ENCODE assay signal across 14 cellular contexts in the genomic region with DNA sequence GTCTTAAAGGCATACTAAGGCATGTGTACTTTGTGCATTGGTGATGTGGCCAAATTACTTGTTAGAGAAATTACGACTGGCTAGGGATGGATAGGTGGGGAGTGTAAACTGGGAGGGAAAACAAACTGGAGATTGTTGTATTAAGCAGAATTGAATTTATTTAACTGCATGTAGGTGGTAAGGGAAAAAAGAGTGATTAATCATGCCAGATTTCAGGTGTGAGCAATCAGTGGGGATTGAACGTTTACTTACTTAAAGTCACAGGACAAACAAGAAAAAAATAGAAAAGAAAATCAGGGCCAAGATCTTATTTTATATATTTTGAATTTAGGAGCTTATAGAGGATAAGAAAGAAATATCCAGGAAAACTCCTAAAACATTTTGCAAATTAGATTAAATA.
DNase-seq lines count a peak whose midpoint lies in the region; FAIRE-seq and TF ChIP-seq lines count a peak whose summit lies in the region.
"Had no signal": no experiment of that assay in that cellular context is flagged by ENCODE, and none has a peak within 500 bp of the region (broad histone marks: within the 10 kb centered on the region; RNA-seq: fewer than 3 reads in every experiment).

No MANE protein-coding gene starts in this region.

- TF ChIP-seq CTCF in 22Rv1 (IDR thresholded peaks at IDR 0.05): no peak
- no peak for TF ChIP-seq CTCF in HFFc6 (IDR thresholded peaks at IDR 0.05)

- peak overlapping the region; percentile 8; the same call in 1 of the 2 replicates for H3K27ac Mint-ChIP-seq in HFFc6
- H3K27ac Mint-ChIP-seq: B cell; CD4-positive, alpha-beta T cell had no signal

- peaks cover 49% of the 10 kb centered on the region for H3K4me1 Mint-ChIP-seq in HFFc6 (ENCODE audit: low read depth)
- H3K4me1 Mint-ChIP-seq: B cell had no signal

- H3K4me3 Mint-ChIP-seq in HFFc6: no peak overlapping the region; the same call in 1 of the 2 replicates
- H3K4me3 Mint-ChIP-seq: B cell; CD4-positive, alpha-beta T cell had no signal

- peaks cover 21% of the 10 kb centered on the region for H3K36me3 Mint-ChIP-seq in HFFc6 (ENCODE audit: low read depth)

- H3K27me3 Mint-ChIP-seq in HFFc6 (ENCODE audit: insufficient read depth): peaks cover 1% of the 10 kb centered on the region; the same call in 1 of the 2 replicates
- H3K27me3 Mint-ChIP-seq: B cell; CD4-positive, alpha-beta T cell had no signal

- DNase-seq in HFFc6 (no peak), RCC 7860 (ENCODE audit: low spot score) (no peak), kidney tubule cell (ENCODE audit: low spot score) (peak; percentile 41), DMS79 (lab: John Stamatoyannopoulos, UW) (no peak)
- DNase-seq in stimulated activated CD4-positive, alpha-beta T cell treated with anti-CD3 and anti-CD28 coated beads, Interleukin-2, amount 100 ng/mL, for 24 hours: no peak
- no peak for DNase-seq in activated CD4-positive, alpha-beta T cell treated with anti-CD3 and anti-CD28 coated beads for 48 hours
- DNase-seq: CD4-positive, alpha-beta T cell; NCI-H1694; NCI-H2171; NCI-H82; SJCRH30; T-helper 1 cell had no signal

- H3K27ac ChIP-seq in 22Rv1: 0 out of 2 replicates have a peak overlapping the region, but pooled peaks have one; percentile 15
- H3K27ac ChIP-seq: SJCRH30 had no signal

- peaks cover 14% of the 10 kb centered on the region for H3K9me3 Mint-ChIP-seq in HFFc6
- H3K9me3 Mint-ChIP-seq: CD4-positive, alpha-beta T cell had no signal

- FAIRE-seq in RCC 7860 (lab: Jason Lieb, UNC): peak; percentile 47
